Comparison of ENCODE assay signal across 31 cellular contexts in genomic region chr12:132251310-132251709, GRCh38.
"Had no signal": no experiment of that assay in that cellular context is flagged by ENCODE, and none has a peak within 500 bp of the region (broad histone marks: within the 10 kb centered on the region; RNA-seq: fewer than 3 reads in every experiment).

No MANE protein-coding gene starts in this region.

- H3K27ac ChIP-seq: ascending aorta, breast epithelium, cardiac muscle cell, esophagus muscularis mucosa, foreskin keratinocyte, gastrocnemius medialis, WERI-Rb-1 had no signal

- H3K4me1 ChIP-seq: ascending aorta, breast epithelium, esophagus muscularis mucosa, foreskin keratinocyte, gastrocnemius medialis had no signal

- H3K4me3 ChIP-seq: ascending aorta, breast epithelium, cardiac muscle cell, esophagus muscularis mucosa, gastrocnemius medialis had no signal

- H3K9me3 ChIP-seq: ascending aorta, breast epithelium, esophagus muscularis mucosa, gastrocnemius medialis had no signal

- DNase-seq: activated B cell treated with CpG ODN at 0.5 μM for 24 hours; activated CD4-positive, alpha-beta T cell treated with anti-CD3 and anti-CD28 coated beads for 48 hours; activated CD4-positive, alpha-beta T cell treated with anti-CD3 and anti-CD28 coated beads, Interleukin-2, amount 50 U/mL, for 1 hour; activated CD4-positive, alpha-beta T cell treated with anti-CD3 and anti-CD28 coated beads, Interleukin-2, amount 50 U/mL, for 48 hours; activated CD8-positive, alpha-beta memory T cell treated with anti-CD3 and anti-CD28 coated beads for 24 hours; activated CD8-positive, alpha-beta T cell treated with anti-CD3 and anti-CD28 coated beads for 36 hours; activated effector memory CD4-positive, alpha-beta T cell treated with Interleukin-2 at 50 U/mL for 16 hours; activated naive CD4-positive, alpha-beta T cell treated with anti-CD3 and anti-CD28 coated beads, Interleukin-2, amount 10 ng/mL, durations not matched to agents 7 days and 5 days; activated naive CD8-positive, alpha-beta T cell treated with anti-CD3 and anti-CD28 coated beads, Interleukin-2, amount 10 ng/mL, durations not matched to agents 7 days and 5 days; activated T-cell treated with anti-CD3 and anti-CD28 coated beads, Interleukin-2, amount 50 U/mL, for 4 hours; cortex of kidney; dermis blood vessel endothelial cell; effector CD4-positive, alpha-beta T cell; effector memory CD8-positive, alpha-beta T cell; erythroblast; foreskin keratinocyte; gastrocnemius medialis; T-helper 1 cell; T-helper 17 cell; T1000; WERI-Rb-1 had no signal

- H3K36me3 Mint-ChIP-seq: activated naive CD4-positive, alpha-beta T cell treated with anti-CD3 and anti-CD28 coated beads, Interleukin-2, amount 10 ng/mL, durations not matched to agents 7 days and 5 days; activated naive CD4-positive, alpha-beta T cell treated with anti-CD3 and anti-CD28 coated beads, Interleukin-2, amount 50 U/mL, for 72 hours; activated naive CD8-positive, alpha-beta T cell treated with anti-CD3 and anti-CD28 coated beads, Interleukin-2, amount 10 ng/mL, durations not matched to agents 7 days and 5 days; brain had no signal

- H3K4me1 Mint-ChIP-seq: activated B cell treated with CpG ODN at 0.5 μM for 24 hours; activated naive CD4-positive, alpha-beta T cell treated with anti-CD3 and anti-CD28 coated beads, Interleukin-2, amount 10 ng/mL, durations not matched to agents 7 days and 5 days; activated naive CD8-positive, alpha-beta T cell treated with anti-CD3 and anti-CD28 coated beads, Interleukin-2, amount 10 ng/mL, durations not matched to agents 7 days and 5 days; activated T-helper 17 cell treated with anti-CD3 and anti-CD28 coated beads, Interleukin-2, amount 50 U/mL, for 72 hours; central memory CD8-positive, alpha-beta T cell had no signal

- H3K36me3 ChIP-seq: ascending aorta, breast epithelium, cardiac muscle cell, esophagus muscularis mucosa, gastrocnemius medialis, WERI-Rb-1 had no signal

- ATAC-seq: activated CD4-positive, CD25-positive, alpha-beta regulatory T cell treated with anti-CD3 and anti-CD28 coated beads, Interleukin-2, amount 50 U/mL, for 24 hours; activated CD8-positive, alpha-beta T cell treated with anti-CD3 and anti-CD28 coated beads for 36 hours; activated naive CD4-positive, alpha-beta T cell treated with anti-CD3 and anti-CD28 coated beads, Interleukin-2, amount 50 U/mL, for 72 hours; activated T-cell treated with anti-CD3 and anti-CD28 coated beads, Interleukin-2, amount 50 U/mL, for 4 hours; activated T-helper 17 cell treated with anti-CD3 and anti-CD28 coated beads, Interleukin-2, amount 50 U/mL, for 72 hours; effector memory CD8-positive, alpha-beta T cell; foreskin keratinocyte; gastrocnemius medialis; T-helper 17 cell had no signal

- H3K4me3 Mint-ChIP-seq: activated B cell treated with CpG ODN at 0.5 μM for 24 hours; activated CD8-positive, alpha-beta T cell treated with anti-CD3 and anti-CD28 coated beads for 36 hours; activated naive CD4-positive, alpha-beta T cell treated with anti-CD3 and anti-CD28 coated beads, Interleukin-2, amount 10 ng/mL, durations not matched to agents 7 days and 5 days; activated naive CD8-positive, alpha-beta T cell treated with anti-CD3 and anti-CD28 coated beads, Interleukin-2, amount 10 ng/mL, durations not matched to agents 7 days and 5 days; activated T-cell treated with anti-CD3 and anti-CD28 coated beads, Interleukin-2, amount 50 U/mL, for 4 hours; activated T-helper 17 cell treated with anti-CD3 and anti-CD28 coated beads, Interleukin-2, amount 50 U/mL, for 72 hours; brain; central memory CD8-positive, alpha-beta T cell; effector memory CD8-positive, alpha-beta T cell; T-helper 17 cell; T-helper 2 cell treated with Interferon-gamma antibody and Interleukin-4, amounts not matched to agents 5 μg/mL and 100 μg/mL, for 36 hours had no signal

- H3K27me3 ChIP-seq: ascending aorta, cardiac muscle cell, foreskin keratinocyte had no signal

- H3K9me3 Mint-ChIP-seq: activated B cell treated with CpG ODN at 0.5 μM for 24 hours; activated CD8-positive, alpha-beta T cell treated with anti-CD3 and anti-CD28 coated beads for 36 hours; activated naive CD4-positive, alpha-beta T cell treated with anti-CD3 and anti-CD28 coated beads, Interleukin-2, amount 10 ng/mL, durations not matched to agents 7 days and 5 days; activated naive CD4-positive, alpha-beta T cell treated with anti-CD3 and anti-CD28 coated beads, Interleukin-2, amount 50 U/mL, for 72 hours; activated naive CD8-positive, alpha-beta T cell treated with anti-CD3 and anti-CD28 coated beads, Interleukin-2, amount 10 ng/mL, durations not matched to agents 7 days and 5 days; activated T-cell treated with anti-CD3 and anti-CD28 coated beads, Interleukin-2, amount 50 U/mL, for 4 hours; activated T-helper 17 cell treated with anti-CD3 and anti-CD28 coated beads, Interleukin-2, amount 50 U/mL, for 72 hours; central memory CD8-positive, alpha-beta T cell; effector memory CD8-positive, alpha-beta T cell; T-helper 2 cell treated with Interferon-gamma antibody and Interleukin-4, amounts not matched to agents 5 μg/mL and 100 μg/mL, for 36 hours had no signal

- H3K27me3 Mint-ChIP-seq: activated CD8-positive, alpha-beta T cell treated with anti-CD3 and anti-CD28 coated beads for 36 hours; activated T-helper 17 cell treated with anti-CD3 and anti-CD28 coated beads, Interleukin-2, amount 50 U/mL, for 72 hours had no signal

- H3K27ac Mint-ChIP-seq: activated B cell treated with CpG ODN at 0.5 μM for 24 hours; activated CD8-positive, alpha-beta T cell treated with anti-CD3 and anti-CD28 coated beads for 36 hours; activated naive CD4-positive, alpha-beta T cell treated with anti-CD3 and anti-CD28 coated beads, Interleukin-2, amount 10 ng/mL, durations not matched to agents 7 days and 5 days; activated naive CD4-positive, alpha-beta T cell treated with anti-CD3 and anti-CD28 coated beads, Interleukin-2, amount 50 U/mL, for 72 hours; activated naive CD8-positive, alpha-beta T cell treated with anti-CD3 and anti-CD28 coated beads, Interleukin-2, amount 10 ng/mL, durations not matched to agents 7 days and 5 days; activated T-helper 17 cell treated with anti-CD3 and anti-CD28 coated beads, Interleukin-2, amount 50 U/mL, for 72 hours; effector memory CD8-positive, alpha-beta T cell; T-helper 17 cell; T-helper 2 cell treated with Interferon-gamma antibody and Interleukin-4, amounts not matched to agents 5 μg/mL and 100 μg/mL, for 36 hours had no signal
